1 cellular context compared by ENCODE assay signal in genomic region chr5:110803467-110804326, GRCh38.
TF ChIP-seq lines count a peak whose summit lies in the region.

No MANE protein-coding gene starts in this region.

TF ChIP-seq in K562, 482 proteins besides CTCF, POLR2A, EP300 and RAD21 (continued from another document):
- TF ChIP-seq ZNF140 (CRISPR knock-in tag; IDR thresholded peaks at IDR 0.05) (no peak), ZNF561 (CRISPR knock-in tag; conservative IDR thresholded peaks at IDR 0.05) (no peak)
